Comparison of ENCODE assay signal across 8 cellular contexts in genomic region chr17:68019336-68019674, GRCh38. TPM values are rescaled to one million over a fixed set of nuclear protein-coding genes. Genes with fewer than 3 reads are reported as not detected.
DNase-seq lines count a peak whose midpoint lies in the region; ATAC-seq and TF ChIP-seq lines count a peak whose summit lies in the region.

No MANE protein-coding gene starts in this region.

- peak; percentile 3 to 6 (median 4) for ATAC-seq in psoas muscle

- peaks cover 17% of the 10 kb centered on the region for H3K4me1 Mint-ChIP-seq in dendritic cell treated with granulocyte-macrophage colony-stimulating factor and Interleukin-4, amounts not matched to agents 40 ng/mL and 50 ng/mL, for 4 days (ENCODE audit: low read depth)

- peaks cover 13% of the 10 kb centered on the region for H3K4me1 ChIP-seq in DOHH2 (ENCODE audit: control insufficient read depth, low read length)
- H3K4me1 ChIP-seq in Karpas-422 (ENCODE audit: low read length) = peaks cover 22% of the 10 kb centered on the region
- peaks cover 6% of the 10 kb centered on the region for H3K4me1 ChIP-seq in psoas muscle

- H3K9me2 ChIP-seq in DOHH2 (replicated peaks; ENCODE audit: control insufficient read depth, low read length) = no peaks in the 10 kb centered on the region
- H3K9me2 ChIP-seq in Karpas-422 (replicated peaks; ENCODE audit: insufficient read depth, low read length) = no peaks in the 10 kb centered on the region

- peak overlapping the region; percentile 57 for H3K9ac ChIP-seq in Karpas-422 (ENCODE audit: low read length)

- no peaks in the 10 kb centered on the region for H3K9me3 Mint-ChIP-seq in dendritic cell treated with granulocyte-macrophage colony-stimulating factor and Interleukin-4, amounts not matched to agents 40 ng/mL and 50 ng/mL, for 4 days

- no peak overlapping the region for H3K4me3 Mint-ChIP-seq in dendritic cell treated with granulocyte-macrophage colony-stimulating factor and Interleukin-4, amounts not matched to agents 40 ng/mL and 50 ng/mL, for 4 days

- H3K79me2 ChIP-seq in DOHH2 (ENCODE audit: control insufficient read depth, low read length) (no peaks in the 10 kb centered on the region), Karpas-422 (ENCODE audit: low read length) (no peaks in the 10 kb centered on the region)

- H3K27me3 ChIP-seq in DOHH2 (ENCODE audit: control insufficient read depth, low read length) = 0 out of 2 replicates have a peak, but pooled peaks cover 2% of the 10 kb centered on the region
- H3K27me3 ChIP-seq in Karpas-422 (ENCODE audit: low read length) = no peaks in the 10 kb centered on the region
- H3K27me3 ChIP-seq in psoas muscle (ENCODE audit: insufficient read depth in 3 of 3, low read length in 2 of 3) = no peaks in the 10 kb centered on the region

- H3K27ac ChIP-seq in DOHH2 (ENCODE audit: low read depth, low read length) (no peak overlapping the region), Karpas-422 (ENCODE audit: low read length) (no peak overlapping the region), psoas muscle (peak overlapping the region; percentile 84)

- H3F3A ChIP-seq in DOHH2 (ENCODE audit: control insufficient read depth, insufficient read depth) = peaks cover 8% of the 10 kb centered on the region

- H3K9me3 ChIP-seq in DOHH2 (ENCODE audit: control insufficient read depth, insufficient read depth, low read length) (no peaks in the 10 kb centered on the region), Karpas-422 (ENCODE audit: low read length) (no peaks in the 10 kb centered on the region), psoas muscle (no peaks in the 10 kb centered on the region)

- TF ChIP-seq CTCF in DOHH2 (IDR thresholded peaks at IDR 0.05; ENCODE audit: low read depth, low read length, poor library complexity, severe bottlenecking) (no peak), psoas muscle (IDR thresholded peaks at IDR 0.05) (no peak)

- peak overlapping the region; percentile 91 for H3K27ac Mint-ChIP-seq in dendritic cell treated with granulocyte-macrophage colony-stimulating factor and Interleukin-4, amounts not matched to agents 40 ng/mL and 50 ng/mL, for 4 days

- H3K4me3 ChIP-seq in DOHH2 (ENCODE audit: low read length) = peak overlapping the region; percentile 83
- H3K4me3 ChIP-seq in Karpas-422 (ENCODE audit: low read length) = peak overlapping the region; percentile 65
- peak overlapping the region; percentile 83 for H3K4me3 ChIP-seq in psoas muscle

- H3K36me3 Mint-ChIP-seq in dendritic cell treated with granulocyte-macrophage colony-stimulating factor and Interleukin-4, amounts not matched to agents 40 ng/mL and 50 ng/mL, for 4 days (ENCODE audit: low read depth) = peaks cover 8% of the 10 kb centered on the region

- DNase-seq in Karpas-422 (no peak), psoas muscle (no peak), NCI-H1694 treated with DMSO at 0.1 percent for 48 hours (lab: John Stamatoyannopoulos, UW) (no peak), GM03348 (ENCODE audit: low spot score) (no peak), GOT3 (lab: John Stamatoyannopoulos, UW) (no peak)
- DNase-seq in stimulated activated CD4-positive, alpha-beta T cell treated with anti-CD3 and anti-CD28 coated beads, Interleukin-4, amount 100 ng/mL, for 4 hours = no peak

- intact Hi-C loops in dendritic cell treated with granulocyte-macrophage colony-stimulating factor and Interleukin-4, amounts not matched to agents 40 ng/mL and 50 ng/mL, for 4 days (cut with micrococcal nuclease) = no loop called here
- intact Hi-C loops in psoas muscle (cut with DNase I) = no loop called here

- WGBS in psoas muscle, 3 donors = 64 to 72% (median 65%) methylated on average over 9 of the region's 9 CpGs

- H3K4me2 ChIP-seq in DOHH2 (ENCODE audit: low read length) = peak overlapping the region; percentile 96
- H3K4me2 ChIP-seq in Karpas-422 (ENCODE audit: low read depth, low read length, poor library complexity, severe bottlenecking) = peak overlapping the region; percentile 91

- H3K36me3 ChIP-seq in DOHH2 (ENCODE audit: control insufficient read depth, low read length) (no peaks in the 10 kb centered on the region), Karpas-422 (ENCODE audit: insufficient read depth, low read length) (no peaks in the 10 kb centered on the region), psoas muscle (ENCODE audit: insufficient read depth in 1 of 2, low read depth in 1 of 2) (no peaks in the 10 kb centered on the region)

- peak overlapping the region; percentile 48; the same call in 1 of the 2 replicates for H2AFZ ChIP-seq in Karpas-422 (ENCODE audit: low read length)

- peaks cover 4% of the 10 kb centered on the region for H3K27me3 Mint-ChIP-seq in dendritic cell treated with granulocyte-macrophage colony-stimulating factor and Interleukin-4, amounts not matched to agents 40 ng/mL and 50 ng/mL, for 4 days

- H4K20me1 ChIP-seq in DOHH2 (ENCODE audit: control insufficient read depth, insufficient read depth, low read depth, low read length) (no peaks in the 10 kb centered on the region), Karpas-422 (ENCODE audit: insufficient read depth, low read depth, low read length) (no peaks in the 10 kb centered on the region)

RNA-seq across cellular contexts. Expression of gene KPNA2, which starts 16.2 kb away (rescaled TPM):
- total RNA-seq in Karpas-422 (2014; rRNA removed; shearing (Covaris generic); ENCODE audit: low replicate concordance) = 144 and 170 TPM in 2 replicates
- total RNA-seq in psoas muscle = 10 to 100 TPM; 11.4 to 25.2 (median 18.5) TPM
- 10 to 100 TPM; 16.1 to 38.4 (median 29.7) TPM for polyA plus RNA-seq in psoas muscle

RNA-seq across cellular contexts. Expression of gene C17orf58, which starts 23.0 kb away (rescaled TPM):
- 51.0 and 52.9 TPM in 2 replicates for total RNA-seq in Karpas-422 (2014; rRNA removed; shearing (Covaris generic); ENCODE audit: low replicate concordance)
- 1 to 10 TPM; 3.1 to 5.5 (median 4.8) TPM for total RNA-seq in psoas muscle
- 10 to 100 TPM in 1 of 3 donors, 1 to 10 TPM in 2; 5.3 to 15.0 (median 6.6) TPM for polyA plus RNA-seq in psoas muscle
